Comparison of ENCODE assay signal across 10 cellular contexts in the genomic region with DNA sequence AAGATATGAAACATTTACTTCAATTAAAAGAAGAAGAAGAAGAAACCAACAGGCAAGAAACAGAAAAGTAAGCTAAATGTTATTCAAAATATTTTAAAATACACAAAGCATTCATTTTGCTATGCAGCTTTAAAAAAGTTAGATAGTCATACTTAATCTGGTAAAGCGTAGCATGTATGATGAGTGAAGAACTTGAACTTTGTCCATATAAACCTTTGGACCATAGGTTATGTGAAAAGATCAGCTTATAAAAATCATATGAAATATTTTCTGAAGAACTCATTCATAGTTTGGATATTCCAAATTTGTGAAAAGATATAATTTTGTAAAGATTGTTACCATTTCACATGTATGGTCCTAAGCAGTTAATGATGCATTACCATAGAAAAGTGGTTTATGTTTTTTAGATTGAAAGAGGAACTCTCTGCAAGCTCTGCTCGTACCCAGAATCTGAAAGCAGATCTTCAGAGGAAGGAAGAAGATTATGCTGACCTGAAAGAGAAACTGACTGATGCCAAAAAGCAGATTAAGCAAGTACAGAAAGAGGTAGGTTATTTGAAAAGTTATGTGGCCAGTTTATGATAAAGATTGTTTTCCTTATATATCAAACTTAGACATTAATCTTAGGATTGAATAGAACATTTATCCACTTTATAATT. TPM values are rescaled to one million over a fixed set of nuclear protein-coding genes. Genes with fewer than 3 reads are reported as not detected.
A peak's percentile ranks its signal among the peaks of the same experiment; 100 is the strongest.
DNase-seq lines count a peak whose midpoint lies in the region; ATAC-seq and TF ChIP-seq lines count a peak whose summit lies in the region.
"Had no signal": no experiment of that assay in that cellular context is flagged by ENCODE, and none has a peak within 500 bp of the region (broad histone marks: within the 10 kb centered on the region; RNA-seq: fewer than 3 reads in every experiment).

No MANE protein-coding gene starts in this region.

- H4K5ac ChIP-seq in H9 (ENCODE audit: insufficient read length, low read depth, low read length) = no peak overlapping the region

- no peak overlapping the region for H3K4me2 ChIP-seq in H9 (ENCODE audit: insufficient read depth, insufficient read length, low read length)

- H3K4me1 Mint-ChIP-seq in activated T-helper 2 cell treated with anti-CD3 and anti-CD28 coated beads, Interferon-gamma antibody, Interleukin-2, Interleukin-4, amounts not matched to agents 10 μg/mL and 5 μg/mL and 100 μg/mL, durations not matched to agents 14 hours and 24 hours and 36 hours (ENCODE audit: low read depth) = peaks cover 33% of the 10 kb centered on the region
- no peaks in the 10 kb centered on the region for H3K4me1 Mint-ChIP-seq in H9

- ATAC-seq in GM21367 (IDR thresholded peaks at IDR 0.05; ENCODE audit: unreplicated experiment) (peak; percentile 91), HG03280 (IDR thresholded peaks at IDR 0.05; ENCODE audit: unreplicated experiment) (peak; percentile 90)

- H3K27ac Mint-ChIP-seq in activated T-helper 2 cell treated with anti-CD3 and anti-CD28 coated beads, Interferon-gamma antibody, Interleukin-2, Interleukin-4, amounts not matched to agents 10 μg/mL and 5 μg/mL and 100 μg/mL, durations not matched to agents 14 hours and 24 hours and 36 hours = peak overlapping the region; percentile 84
- H3K27ac Mint-ChIP-seq in H9 = no peak overlapping the region
- H3K27ac Mint-ChIP-seq: activated naive CD4-positive, alpha-beta T cell treated with anti-CD3 and anti-CD28 coated beads, Interleukin-2, amount 50 U/mL, for 24 hours had no signal

- H3K9me3 Mint-ChIP-seq in activated T-helper 2 cell treated with anti-CD3 and anti-CD28 coated beads, Interferon-gamma antibody, Interleukin-2, Interleukin-4, amounts not matched to agents 10 μg/mL and 5 μg/mL and 100 μg/mL, durations not matched to agents 14 hours and 24 hours and 36 hours = no peaks in the 10 kb centered on the region
- no peaks in the 10 kb centered on the region for H3K9me3 Mint-ChIP-seq in H9
- H3K9me3 Mint-ChIP-seq: activated naive CD4-positive, alpha-beta T cell treated with anti-CD3 and anti-CD28 coated beads, Interleukin-2, amount 50 U/mL, for 24 hours had no signal

- H3K4ac ChIP-seq in H9 (ENCODE audit: low read depth, low read length) = no peak overlapping the region

- H3K27ac ChIP-seq in H9 (ENCODE audit: insufficient read length, low read depth, low read length) = no peak overlapping the region

- no peak overlapping the region for H2AK5ac ChIP-seq in H9 (ENCODE audit: insufficient read length, low read length)

- no peak overlapping the region for H2BK120ac ChIP-seq in H9 (ENCODE audit: low read depth, low read length, poor library complexity, severe bottlenecking)

- no CpG with 5 or more reads among the region's 2 CpGs for WGBS in H9 (ENCODE audit: extremely low coverage, insufficient read length, low lambda C conversion rate)

- H3K23me2 ChIP-seq in H9 (ENCODE audit: insufficient read length, low read depth, low read length, poor library complexity, severe bottlenecking) = no peaks in the 10 kb centered on the region

- no peaks in the 10 kb centered on the region for H3K4me1 ChIP-seq in H9 (ENCODE audit: insufficient read depth, low read length)

- no peak overlapping the region for H3K56ac ChIP-seq in H9 (ENCODE audit: insufficient read length, low read depth, low read length)

- H3K27me3 ChIP-seq in H9 (ENCODE audit: insufficient read depth, low read length) = no peaks in the 10 kb centered on the region

- no peaks in the 10 kb centered on the region for H3K79me1 ChIP-seq in H9 (ENCODE audit: insufficient read depth, low read depth, low read length, poor library complexity, severe bottlenecking)

- H2BK12ac ChIP-seq in H9 (ENCODE audit: insufficient read length, low read depth, low read length) = no peak overlapping the region

- H4K8ac ChIP-seq in H9 (replicated peaks; ENCODE audit: insufficient read length, low read depth, low read length) = no peak overlapping the region

- H3K23ac ChIP-seq in H9 (ENCODE audit: insufficient read length, low read depth, low read length) = no peak overlapping the region

- no peak overlapping the region for H4K91ac ChIP-seq in H9 (ENCODE audit: insufficient read length, low read depth, low read length)

- no peak overlapping the region for H2BK15ac ChIP-seq in H9 (ENCODE audit: low read depth, low read length)

- intact Hi-C loops in activated T-helper 2 cell treated with anti-CD3 and anti-CD28 coated beads, Interferon-gamma antibody, Interleukin-2, Interleukin-4, amounts not matched to agents 10 μg/mL and 5 μg/mL and 100 μg/mL, durations not matched to agents 14 hours and 24 hours and 36 hours (cut with micrococcal nuclease) = loop anchor here (5.0 kb wide), 1 partner anchor 36 kb away; the partner anchor contains the start of gene KIF20B

- H2AFZ ChIP-seq in H9 (ENCODE audit: low read length) = no peak overlapping the region

- no peak overlapping the region for H3K14ac ChIP-seq in H9 (ENCODE audit: insufficient read depth, low read length)

- no peaks in the 10 kb centered on the region for H3K9me3 ChIP-seq in H9 (ENCODE audit: control insufficient read depth, low read depth, low read length)

- H3K9ac ChIP-seq in H9 (ENCODE audit: extremely low read depth, insufficient read length, low read length) = no peak overlapping the region

- peak overlapping the region; percentile 60 for H3K4me3 Mint-ChIP-seq in activated T-helper 2 cell treated with anti-CD3 and anti-CD28 coated beads, Interferon-gamma antibody, Interleukin-2, Interleukin-4, amounts not matched to agents 10 μg/mL and 5 μg/mL and 100 μg/mL, durations not matched to agents 14 hours and 24 hours and 36 hours (ENCODE audit: low read depth)
- no peak overlapping the region for H3K4me3 Mint-ChIP-seq in H9
- H3K4me3 Mint-ChIP-seq: activated naive CD4-positive, alpha-beta T cell treated with anti-CD3 and anti-CD28 coated beads, Interleukin-2, amount 50 U/mL, for 24 hours had no signal

- H3K36me3 Mint-ChIP-seq in activated T-helper 2 cell treated with anti-CD3 and anti-CD28 coated beads, Interferon-gamma antibody, Interleukin-2, Interleukin-4, amounts not matched to agents 10 μg/mL and 5 μg/mL and 100 μg/mL, durations not matched to agents 14 hours and 24 hours and 36 hours (ENCODE audit: low read depth) = peaks cover 54% of the 10 kb centered on the region
- peaks cover 22 to 54% (median 45%) of the 10 kb centered on the region in 3 experiments for H3K36me3 Mint-ChIP-seq in H9 (ENCODE audit: insufficient read depth in 1 of 3, low read depth in 3 of 3)

- H2BK5ac ChIP-seq in H9 (ENCODE audit: insufficient read length, low read length) = no peak overlapping the region

- no peaks in the 10 kb centered on the region for H3K27me3 Mint-ChIP-seq in activated T-helper 2 cell treated with anti-CD3 and anti-CD28 coated beads, Interferon-gamma antibody, Interleukin-2, Interleukin-4, amounts not matched to agents 10 μg/mL and 5 μg/mL and 100 μg/mL, durations not matched to agents 14 hours and 24 hours and 36 hours (ENCODE audit: low read depth)
- no peaks in the 10 kb centered on the region for H3K27me3 Mint-ChIP-seq in H9 (ENCODE audit: low read depth)
- H3K27me3 Mint-ChIP-seq: activated naive CD4-positive, alpha-beta T cell treated with anti-CD3 and anti-CD28 coated beads, Interleukin-2, amount 50 U/mL, for 24 hours had no signal

- TF ChIP-seq CTCF in GM13977 (IDR thresholded peaks at IDR 0.05; ENCODE audit: extremely low read depth, insufficient read depth, missing control alignments) (no peak), H9 (conservative IDR thresholded peaks at IDR 0.05) (no peak)

- no peaks in the 10 kb centered on the region for H3K79me2 ChIP-seq in H9 (ENCODE audit: insufficient read depth, low read length)

- H3T11ph ChIP-seq in H9 (ENCODE audit: low read length) = no peak overlapping the region

- in situ Hi-C loops in GM13977 (cut with MboI; ENCODE audit: low pct_unique_long_range_greater_than_20kb, low sequenced_read_pairs, unreplicated experiment) = no loop called here

- peak; percentile 49 for DNase-seq in GM13977 (ENCODE audit: low spot score)
- DNase-seq in activated T-helper 2 cell treated with anti-CD3 and anti-CD28 coated beads, Interferon-gamma antibody, Interleukin-2, Interleukin-4, amounts not matched to agents 10 μg/mL and 5 μg/mL and 100 μg/mL, durations not matched to agents 14 hours and 24 hours and 36 hours (ENCODE audit: low spot score) = no peak
- no peak for DNase-seq in cerebellar nuclear complex (lab: John Stamatoyannopoulos, UW)
- DNase-seq in stimulated activated CD4-positive, alpha-beta T cell treated with anti-CD3 and anti-CD28 coated beads, Interleukin-4, amount 100 ng/mL, for 4 hours = no peak
- no peak for DNase-seq in H9
- no peak for DNase-seq in NCI-H510A (lab: John Stamatoyannopoulos, UW)
- DNase-seq: NK-92 treated with Interleukin-12 subunit alpha and Interleukin-12 subunit beta, amount 100 ng/mL, for 24 hours had no signal

- no peak overlapping the region for H2BK20ac ChIP-seq in H9 (ENCODE audit: low read depth, low read length, poor library complexity, severe bottlenecking)

- no peaks in the 10 kb centered on the region for H4K20me1 ChIP-seq in H9 (ENCODE audit: control insufficient read depth, insufficient read depth, insufficient read length)

- no peak overlapping the region for H3K18ac ChIP-seq in H9 (ENCODE audit: insufficient read length, low read depth, low read length)

RNA-seq across cellular contexts. Expression of gene KIF20B, which starts 37.3 kb away (rescaled TPM):
- 59.2 and 64.1 TPM in 2 replicates for total RNA-seq in activated T-helper 2 cell treated with anti-CD3 and anti-CD28 coated beads, Interferon-gamma antibody, Interleukin-2, Interleukin-4, amounts not matched to agents 10 μg/mL and 5 μg/mL and 100 μg/mL, durations not matched to agents 14 hours and 24 hours and 36 hours
- total RNA-seq in H9 (2021) = 59.1 and 59.7 TPM in 2 replicates
